Comparison of ENCODE assay signal across 31 cellular contexts in genomic region chr6:163390770-163391169, GRCh38.
"Had no signal": no experiment of that assay in that cellular context is flagged by ENCODE, and none has a peak within 500 bp of the region (broad histone marks: within the 10 kb centered on the region; RNA-seq: fewer than 3 reads in every experiment).

No MANE protein-coding gene starts in this region.

- H3K4me1 Mint-ChIP-seq: activated CD4-positive, alpha-beta memory T cell treated with anti-CD3 and anti-CD28 coated beads, Interleukin-2, amount 10 ng/mL, durations not matched to agents 7 days and 5 days; activated CD8-positive, alpha-beta memory T cell treated with anti-CD3 and anti-CD28 coated beads, Interleukin-2, amount 10 ng/mL, durations not matched to agents 7 days and 5 days; activated naive CD8-positive, alpha-beta T cell treated with anti-CD3 and anti-CD28 coated beads for 36 hours had no signal

- H3K9me2 ChIP-seq: SK-N-SH had no signal

- DNase-seq: activated CD4-positive, alpha-beta memory T cell treated with anti-CD3 and anti-CD28 coated beads, Interleukin-2, amount 10 ng/mL, durations not matched to agents 7 days and 5 days; activated CD4-positive, alpha-beta T cell treated with anti-CD3 and anti-CD28 coated beads for 1 hour; activated CD4-positive, alpha-beta T cell treated with anti-CD3 and anti-CD28 coated beads for 48 hours; activated CD4-positive, CD25-positive, alpha-beta regulatory T cell; activated CD8-positive, alpha-beta memory T cell treated with anti-CD3 and anti-CD28 coated beads, Interleukin-2, amount 10 ng/mL, durations not matched to agents 7 days and 5 days; activated CD8-positive, alpha-beta memory T cell treated with anti-CD3 and anti-CD28 coated beads, Interleukin-2, amount 50 U/mL, for 48 hours; activated effector memory CD4-positive, alpha-beta T cell treated with anti-CD3 and anti-CD28 coated beads, Interleukin-2, amount 50 U/mL, for 16 hours; activated naive CD4-positive, alpha-beta T cell; activated naive CD4-positive, alpha-beta T cell treated with anti-CD3 and anti-CD28 coated beads, Interleukin-2, amount 50 U/mL, for 16 hours; activated naive CD8-positive, alpha-beta T cell treated with anti-CD3 and anti-CD28 coated beads for 36 hours; activated T-cell treated with anti-CD3 and anti-CD28 coated beads, Interleukin-2, amount 50 U/mL, for 48 hours; amniotic stem cell; aorta; brain microvascular endothelial cell; central memory CD4-positive, alpha-beta T cell; MM.1S; NCI-H1092; NCI-H1436 treated with DMSO at 0.1 percent for 48 hours; NCI-H1694 treated with DMSO at 0.1 percent for 48 hours; NCI-H2029; NCI-H510A; NCI-H526; NCI-H748 treated with DMSO at 0.1 percent for 48 hours; NK-92 treated with Interleukin-12 subunit alpha and Interleukin-12 subunit beta, amount 100 ng/mL, for 24 hours; SHP77 treated with DMSO at 0.1 percent for 48 hours; SK-N-SH; SW 1271; T1000; WERI-Rb-1 had no signal

- H3K4me2 ChIP-seq: KMS-11, SK-N-SH had no signal

- H3K9me3 Mint-ChIP-seq: activated CD4-positive, alpha-beta memory T cell treated with anti-CD3 and anti-CD28 coated beads, Interleukin-2, amount 10 ng/mL, durations not matched to agents 7 days and 5 days; activated naive CD8-positive, alpha-beta T cell treated with anti-CD3 and anti-CD28 coated beads for 36 hours had no signal

- H3K4me3 ChIP-seq: SJSA1 had no signal

- H3K4me3 Mint-ChIP-seq: activated CD4-positive, alpha-beta memory T cell treated with anti-CD3 and anti-CD28 coated beads, Interleukin-2, amount 10 ng/mL, durations not matched to agents 7 days and 5 days; activated CD8-positive, alpha-beta memory T cell treated with anti-CD3 and anti-CD28 coated beads, Interleukin-2, amount 10 ng/mL, durations not matched to agents 7 days and 5 days; activated naive CD8-positive, alpha-beta T cell treated with anti-CD3 and anti-CD28 coated beads for 36 hours had no signal

- H3K27me3 ChIP-seq: brain microvascular endothelial cell, SJSA1 had no signal

- H3K27ac ChIP-seq: brain microvascular endothelial cell, KMS-11, SJSA1, WERI-Rb-1 had no signal

- H3K27ac Mint-ChIP-seq: activated CD4-positive, alpha-beta memory T cell treated with anti-CD3 and anti-CD28 coated beads, Interleukin-2, amount 10 ng/mL, durations not matched to agents 7 days and 5 days; activated CD8-positive, alpha-beta memory T cell treated with anti-CD3 and anti-CD28 coated beads, Interleukin-2, amount 10 ng/mL, durations not matched to agents 7 days and 5 days; activated naive CD8-positive, alpha-beta T cell treated with anti-CD3 and anti-CD28 coated beads for 36 hours had no signal

- H3K36me3 Mint-ChIP-seq: activated CD8-positive, alpha-beta memory T cell treated with anti-CD3 and anti-CD28 coated beads, Interleukin-2, amount 10 ng/mL, durations not matched to agents 7 days and 5 days; activated naive CD8-positive, alpha-beta T cell treated with anti-CD3 and anti-CD28 coated beads for 36 hours had no signal

- ATAC-seq: activated CD8-positive, alpha-beta memory T cell treated with anti-CD3 and anti-CD28 coated beads, Interleukin-2, amount 10 ng/mL, durations not matched to agents 7 days and 5 days had no signal

- H3K9me3 ChIP-seq: SJSA1, SK-N-SH had no signal

- H3K36me3 ChIP-seq: brain microvascular endothelial cell, SJSA1, WERI-Rb-1 had no signal
